ENCODE assay signal across 1 cellular context in the genomic region with DNA sequence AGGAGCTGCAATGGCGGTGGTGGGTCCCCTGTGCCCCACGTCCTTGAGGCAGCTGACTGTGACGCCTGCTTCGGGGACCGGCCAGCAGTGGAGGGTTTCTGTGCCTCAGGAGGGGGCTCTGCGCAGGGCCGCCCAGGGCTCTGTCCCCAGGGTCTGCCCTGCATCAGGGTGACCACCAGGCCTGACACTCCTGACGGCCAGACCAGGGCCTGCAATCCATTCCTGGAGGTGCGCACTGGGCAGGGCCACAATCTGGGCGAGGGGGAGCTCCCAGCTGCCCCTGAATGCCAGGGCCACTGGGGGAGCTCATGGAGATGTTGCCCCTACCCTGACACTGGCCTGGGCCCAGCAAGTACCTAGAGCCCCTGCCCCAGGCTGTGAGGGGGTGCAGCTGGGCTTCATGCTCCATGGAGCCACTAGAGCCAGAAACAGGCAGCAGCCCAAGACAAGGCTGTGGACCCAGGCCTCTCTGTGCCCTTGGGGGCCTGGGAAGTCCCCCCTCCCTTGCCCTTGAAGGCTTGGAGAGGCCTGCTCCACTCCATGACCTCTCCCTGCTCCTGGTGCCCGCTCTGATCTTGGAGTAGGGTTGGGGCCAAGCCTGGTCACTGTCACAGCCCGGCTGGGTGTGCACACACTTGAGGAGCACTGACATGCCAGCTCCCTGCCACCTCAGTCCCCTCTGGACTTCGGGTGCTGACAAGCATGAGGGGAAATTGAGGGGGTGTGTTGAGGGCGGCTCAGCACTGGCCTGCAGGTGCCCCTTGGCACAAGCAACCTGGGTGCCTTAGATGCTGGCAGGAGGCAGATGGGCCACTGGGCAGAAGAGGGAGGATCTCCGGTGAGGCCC.
TF ChIP-seq lines count a peak whose summit lies in the region.

No MANE protein-coding gene starts in this region.

TF ChIP-seq in H1, 55 proteins besides CTCF, POLR2A, EP300 and RAD21:
- TF ChIP-seq JUN (IDR thresholded peaks at IDR 0.05; ENCODE audit: low read depth, low read length) (no peak), PHF8 (conservative IDR thresholded peaks at IDR 0.05; ENCODE audit: low read depth, low read length) (no peak)
TF ChIP-seq in H1: peak in this region for 0.
